In genomic region chr1:156476501-156477298, GRCh38 we compare ENCODE assay signal across 10 cellular contexts. TPM values are rescaled to one million over a fixed set of nuclear protein-coding genes. Genes with fewer than 3 reads are reported as not detected.
DNase-seq lines count a peak whose midpoint lies in the region; ATAC-seq and TF ChIP-seq lines count a peak whose summit lies in the region.
"Had no signal": no experiment of that assay in that cellular context is flagged by ENCODE, and none has a peak within 500 bp of the region (broad histone marks: within the 10 kb centered on the region; RNA-seq: fewer than 3 reads in every experiment).

No MANE protein-coding gene starts in this region.

- no peak overlapping the region for H3K27ac Mint-ChIP-seq in activated naive CD8-positive, alpha-beta T cell treated with anti-CD3 and anti-CD28 coated beads for 36 hours
- H3K27ac Mint-ChIP-seq in neural progenitor cell: no peak overlapping the region
- H3K27ac Mint-ChIP-seq: activated B cell treated with CpG ODN at 0.5 μM for 24 hours, nephron had no signal

- no peaks in the 10 kb centered on the region for H3K79me2 ChIP-seq in neural progenitor cell (ENCODE audit: low read depth)

- peak; percentile 59 to 67 for DNase-seq in activated T-cell treated with anti-CD3 and anti-CD28 coated beads, Interleukin-2, amount 50 U/mL, for 48 hours
- DNase-seq in activated T-cell treated with anti-CD3 and anti-CD28 coated beads, Interleukin-2, amount 50 U/mL, for 1 hour: no peak
- DNase-seq in activated naive CD8-positive, alpha-beta T cell treated with anti-CD3 and anti-CD28 coated beads for 36 hours: peak; percentile 33
- peak; percentile 64 for DNase-seq in iPS-NIHi7 (ENCODE audit: extremely low spot score)
- no peak for DNase-seq in thoracic aorta (ENCODE audit: low spot score)
- DNase-seq in activated gamma-delta T cell treated with Interleukin-2 at 50 U/mL for 16 hours: no peak
- no peak for DNase-seq in neural progenitor cell (ENCODE audit: low spot score)
- DNase-seq: activated B cell treated with CpG ODN at 0.5 μM for 24 hours had no signal

- no peak for TF ChIP-seq CTCF in thoracic aorta (IDR thresholded peaks at IDR 0.05)
- no peak for TF ChIP-seq CTCF in neural progenitor cell (IDR thresholded peaks at IDR 0.05)

- H3K9ac ChIP-seq in neural progenitor cell: no peak overlapping the region

- H3K4me1 ChIP-seq in thoracic aorta (ENCODE audit: control insufficient read depth in 1 of 2, low read depth in 2 of 2) (peaks cover 30 to 83% of the 10 kb centered on the region in 2 donors), neural progenitor cell (no peaks in the 10 kb centered on the region)

- no peak overlapping the region for H3K4me2 ChIP-seq in neural progenitor cell

- no peaks in the 10 kb centered on the region for H4K20me1 ChIP-seq in neural progenitor cell (ENCODE audit: low read depth)

- H3K4me3 ChIP-seq in thoracic aorta (no peak overlapping the region), neural progenitor cell (no peak overlapping the region)

- ATAC-seq in thoracic aorta (ENCODE audit: insufficient number of reproducible peaks, low FRiP score, low read depth): no peak
- ATAC-seq in HG02852 (IDR thresholded peaks at IDR 0.05; ENCODE audit: unreplicated experiment): no peak

- peaks cover 31% of the 10 kb centered on the region for H3K4me1 Mint-ChIP-seq in activated naive CD8-positive, alpha-beta T cell treated with anti-CD3 and anti-CD28 coated beads for 36 hours
- no peaks in the 10 kb centered on the region for H3K4me1 Mint-ChIP-seq in neural progenitor cell

- H3K9me3 Mint-ChIP-seq in activated naive CD8-positive, alpha-beta T cell treated with anti-CD3 and anti-CD28 coated beads for 36 hours: no peaks in the 10 kb centered on the region
- no peaks in the 10 kb centered on the region for H3K9me3 Mint-ChIP-seq in neural progenitor cell
- H3K9me3 Mint-ChIP-seq: activated B cell treated with CpG ODN at 0.5 μM for 24 hours, nephron had no signal

- H3K36me3 Mint-ChIP-seq in activated naive CD8-positive, alpha-beta T cell treated with anti-CD3 and anti-CD28 coated beads for 36 hours: peaks cover 31% of the 10 kb centered on the region
- H3K36me3 Mint-ChIP-seq in neural progenitor cell: peaks cover 29% of the 10 kb centered on the region

- H3K27me3 ChIP-seq in thoracic aorta (replicated peaks; ENCODE audit: insufficient read depth) (no peaks in the 10 kb centered on the region), neural progenitor cell (no peaks in the 10 kb centered on the region)

- H3K27me3 Mint-ChIP-seq in activated naive CD8-positive, alpha-beta T cell treated with anti-CD3 and anti-CD28 coated beads for 36 hours: no peaks in the 10 kb centered on the region
- H3K27me3 Mint-ChIP-seq in neural progenitor cell (ENCODE audit: insufficient read depth, low read depth): peaks cover 10% of the 10 kb centered on the region
- H3K27me3 Mint-ChIP-seq: activated B cell treated with CpG ODN at 0.5 μM for 24 hours had no signal

- H3K27ac ChIP-seq in thoracic aorta: peak overlapping the region; percentile 77 to 87
- H3K27ac ChIP-seq in neural progenitor cell: no peak overlapping the region

- H3K36me3 ChIP-seq in thoracic aorta (peaks cover 81% of the 10 kb centered on the region), neural progenitor cell (no peaks in the 10 kb centered on the region)

- H3K9me3 ChIP-seq in thoracic aorta (no peaks in the 10 kb centered on the region), neural progenitor cell (ENCODE audit: low read depth) (no peaks in the 10 kb centered on the region)

- no peak overlapping the region for H3K4me3 Mint-ChIP-seq in activated naive CD8-positive, alpha-beta T cell treated with anti-CD3 and anti-CD28 coated beads for 36 hours
- no peak overlapping the region for H3K4me3 Mint-ChIP-seq in neural progenitor cell
- H3K4me3 Mint-ChIP-seq: activated B cell treated with CpG ODN at 0.5 μM for 24 hours, nephron had no signal

- no peak overlapping the region for H2AFZ ChIP-seq in neural progenitor cell (replicated peaks)

- no peaks in the 10 kb centered on the region for H3F3A ChIP-seq in neural progenitor cell (ENCODE audit: low read depth)

RNA-seq across cellular contexts. Expression of gene MEF2D, which starts 23.9 kb away (rescaled TPM):
- 10 to 100 TPM; 25.7 to 27.8 TPM for total RNA-seq in activated naive CD8-positive, alpha-beta T cell treated with anti-CD3 and anti-CD28 coated beads for 36 hours
- total RNA-seq in thoracic aorta: 100 to 1,000 TPM in 1 of 2 donors, 10 to 100 TPM in 1; 76.1 to 101 TPM
- total RNA-seq in neural progenitor cell (ENCODE audit: low replicate concordance): 1.8 and 7.1 TPM in 2 replicates

Comparison
In these comparisons a context has a peak if more than half of its experiments do, and no peak if none do; other contexts are left out.
1. DNase-seq: peak in activated T-cell treated with anti-CD3 and anti-CD28 coated beads, Interleukin-2, amount 50 U/mL, for 48 hours (2 of 2), activated naive CD8-positive, alpha-beta T cell treated with anti-CD3 and anti-CD28 coated beads for 36 hours (single experiment) and iPS-NIHi7 (single experiment); none in activated T-cell treated with anti-CD3 and anti-CD28 coated beads, Interleukin-2, amount 50 U/mL, for 1 hour (single experiment), thoracic aorta (single experiment), activated gamma-delta T cell treated with Interleukin-2 at 50 U/mL for 16 hours (single experiment) and neural progenitor cell (single experiment).